Comparison of ENCODE assay signal across 7 cellular contexts in the genomic region with DNA sequence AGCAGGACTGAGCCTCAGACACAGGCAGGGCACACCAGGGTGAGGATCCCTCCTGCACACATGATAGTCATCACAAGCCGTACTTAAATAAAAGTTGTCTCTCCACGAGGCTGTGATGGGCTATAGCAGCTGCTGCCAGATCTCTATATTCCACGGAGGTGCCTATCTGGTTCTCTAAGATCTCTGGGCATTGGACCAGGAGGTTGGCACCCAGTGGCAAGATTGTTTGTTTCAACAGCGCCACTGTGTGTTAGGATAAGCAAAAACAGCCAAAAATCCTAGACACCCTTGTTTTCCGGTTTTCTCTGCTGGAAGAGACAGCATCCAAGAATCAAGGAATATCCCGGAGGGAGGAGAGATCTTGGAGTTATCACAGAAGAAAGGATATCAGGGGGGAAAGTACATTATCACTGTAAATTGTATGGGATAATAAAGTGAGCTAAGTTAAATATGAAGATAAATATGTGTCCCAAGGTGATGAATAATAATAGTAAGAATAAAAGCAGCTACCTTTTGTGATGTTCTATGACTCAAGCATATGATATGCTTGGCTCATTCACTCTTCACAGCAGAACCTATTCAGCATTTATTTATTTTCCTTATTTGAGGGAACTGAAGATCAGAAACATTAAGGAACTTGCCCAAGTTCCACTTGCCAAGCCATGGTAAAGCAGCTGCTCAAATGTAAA.
A peak's percentile ranks its signal among the peaks of the same experiment; 100 is the strongest.
DNase-seq lines count a peak whose midpoint lies in the region; ATAC-seq, FAIRE-seq and TF ChIP-seq lines count a peak whose summit lies in the region.

No MANE protein-coding gene starts in this region.

- H2AFZ ChIP-seq in DND-41 (ENCODE audit: low read depth, low read length): no peak overlapping the region

- H3K4me3 ChIP-seq in DND-41 (ENCODE audit: low read depth in 1 of 2, low read length in 2 of 2): no peak overlapping the region
- H3K4me3 ChIP-seq in epithelial cell of proximal tubule (ENCODE audit: low read depth, low read length): no peak overlapping the region

- peaks cover 13% of the 10 kb centered on the region for H3K27me3 ChIP-seq in DND-41 (ENCODE audit: insufficient read depth, low read length, poor library complexity)

- H3K36me3 ChIP-seq in DND-41 (ENCODE audit: insufficient read depth, low read length): no peaks in the 10 kb centered on the region

- H3K27ac ChIP-seq in DND-41 (ENCODE audit: low read length): no peak overlapping the region

- H3K79me2 ChIP-seq in DND-41 (ENCODE audit: insufficient read depth, low read length): no peaks in the 10 kb centered on the region

- peak; percentile 65 for FAIRE-seq in RCC 7860 (lab: Jason Lieb, UNC)

- H3K4me2 ChIP-seq in DND-41 (ENCODE audit: insufficient read depth, low read length): no peak overlapping the region

- no peak overlapping the region for H3K9ac ChIP-seq in DND-41 (ENCODE audit: low read depth, low read length)

- H3K9me3 ChIP-seq in DND-41 (ENCODE audit: insufficient read depth, low read length, severe bottlenecking): no peaks in the 10 kb centered on the region

- H3K4me1 ChIP-seq in DND-41 (ENCODE audit: insufficient read depth, low read length): no peaks in the 10 kb centered on the region

- ATAC-seq in DND-41 (ENCODE audit: insufficient read depth, low read depth): no peak; the same call in 2 of the 3 replicates
- no peak for ATAC-seq in HG03457 (IDR thresholded peaks at IDR 0.05; ENCODE audit: unreplicated experiment)

- H4K20me1 ChIP-seq in DND-41 (ENCODE audit: insufficient read depth, low read length): no peaks in the 10 kb centered on the region

- TF ChIP-seq CTCF in DND-41 (IDR thresholded peaks at IDR 0.05; ENCODE audit: borderline replicate concordance, extremely low read depth, low read length, poor library complexity, severe bottlenecking) (peak; percentile 48), epithelial cell of proximal tubule (conservative IDR thresholded peaks at IDR 0.05; ENCODE audit: low read depth, low read length) (peak; percentile 76)

- DNase-seq in DND-41: peak; percentile 6
- DNase-seq in HPDE6-E6E7 (ENCODE audit: extremely low spot score): peak; percentile 67
- DNase-seq in RCC 7860 (ENCODE audit: low spot score): peak; percentile 41
- no peak for DNase-seq in epithelial cell of proximal tubule (ENCODE audit: low read depth)
- peak; percentile 91 for DNase-seq in myocyte (ENCODE audit: low read depth)
- DNase-seq in ecto neural progenitor cell (ENCODE audit: low spot score): no peak

Comparison
In these comparisons a context has a peak if more than half of its experiments do, and no peak if none do; other contexts are left out.
1. DNase-seq: peak in DND-41 (single experiment), HPDE6-E6E7 (single experiment), RCC 7860 (single experiment) and myocyte (single experiment); none in epithelial cell of proximal tubule (single experiment) and ecto neural progenitor cell (single experiment).